In the genomic region with DNA sequence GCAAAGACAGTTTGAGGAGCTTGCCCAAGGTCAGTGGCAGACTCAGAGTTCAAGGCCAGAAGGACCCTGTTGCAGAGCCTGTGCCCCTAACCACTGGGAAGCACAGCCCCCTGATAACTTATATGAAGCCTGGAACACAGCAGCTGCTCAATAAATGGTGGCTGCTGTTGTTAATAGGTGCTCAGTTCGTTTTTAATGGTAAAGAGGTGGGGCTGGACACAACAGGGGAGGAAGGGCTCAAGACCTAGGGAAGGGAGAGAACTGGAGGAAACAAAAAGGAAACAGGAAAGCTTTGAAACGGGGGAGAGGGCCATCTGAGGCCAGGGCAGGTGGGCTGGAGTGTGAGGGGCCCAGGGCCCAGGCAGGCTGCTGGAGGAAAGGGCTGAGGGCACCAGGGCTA, we compare ENCODE assay signal across 23 cellular contexts.
"Had no signal": no experiment of that assay in that cellular context is flagged by ENCODE, and none has a peak within 500 bp of the region (broad histone marks: within the 10 kb centered on the region; RNA-seq: fewer than 3 reads in every experiment).

No MANE protein-coding gene starts in this region.

- DNase-seq: IMR-90, Kasumi-1, MM.1S, NCI-H1092 treated with DMSO at 0.1 percent for 48 hours, NCI-H1436, NCI-H187, NCI-H2029, NCI-H2081 treated with DMSO at 0.1 percent for 48 hours, NCI-H2171, NCI-H226, NCI-H446, NCI-H510A, NCI-H524 treated with DMSO at 0.1 percent for 48 hours, NCI-H69, NCI-H774, PC-3, Peyer's patch, SHP77 treated with DMSO at 0.1 percent for 48 hours had no signal

- H3K4me3 ChIP-seq: Peyer's patch, SJSA1, SK-N-MC had no signal

- ATAC-seq: HepG2, PC-3, Right ventricle myocardium inferior had no signal

- H3K9ac ChIP-seq: KMS-11 had no signal

- H3K27me3 ChIP-seq: Peyer's patch had no signal

- H3K9me3 ChIP-seq: Peyer's patch, SJSA1 had no signal

- H3K4me1 ChIP-seq: Peyer's patch, SJSA1 had no signal

- H3K27ac ChIP-seq: KMS-11, Peyer's patch, SJSA1, SK-N-MC had no signal

- H3K36me3 ChIP-seq: Peyer's patch, SJSA1 had no signal

- H3K4me2 ChIP-seq: KMS-11 had no signal
